ENCODE assay signal across 29 cellular contexts in the genomic region with DNA sequence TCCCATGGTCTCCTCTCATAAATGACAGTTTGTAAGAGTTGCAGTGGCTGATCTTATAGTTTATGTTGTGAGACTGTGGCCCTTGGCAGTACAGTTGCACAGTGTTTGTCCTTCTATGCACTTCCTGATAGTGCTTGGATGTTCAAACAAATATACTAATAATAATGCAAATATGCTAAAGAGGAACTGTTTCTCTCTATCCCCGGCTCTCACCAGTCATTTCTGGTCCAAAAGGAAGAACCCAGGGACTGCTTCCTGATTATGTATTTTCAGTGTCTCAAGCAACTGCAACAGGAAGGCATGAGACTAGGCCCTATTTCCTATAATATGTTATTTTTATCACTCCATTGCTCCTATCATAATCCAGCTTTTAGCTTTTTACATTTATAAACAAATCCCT. TPM values are rescaled to one million over a fixed set of nuclear protein-coding genes. Genes with fewer than 3 reads are reported as not detected.
DNase-seq lines count a peak whose midpoint lies in the region.
"Had no signal": no experiment of that assay in that cellular context is flagged by ENCODE, and none has a peak within 500 bp of the region (broad histone marks: within the 10 kb centered on the region; RNA-seq: fewer than 3 reads in every experiment).

No MANE protein-coding gene starts in this region.

- no peaks in the 10 kb centered on the region for H3K4me1 Mint-ChIP-seq in activated naive CD4-positive, alpha-beta T cell treated with anti-CD3 and anti-CD28 coated beads, Interleukin-2, amount 10 ng/mL, durations not matched to agents 7 days and 5 days
- H3K4me1 Mint-ChIP-seq: activated CD4-positive, alpha-beta T cell treated with anti-CD3 and anti-CD28 coated beads for 36 hours; central memory CD8-positive, alpha-beta T cell; natural killer cell had no signal

- H3K27me3 ChIP-seq in neuronal stem cell (ENCODE audit: control insufficient read depth in 3 of 3, insufficient read depth in 3 of 3, low read depth in 1 of 3, low read length in 3 of 3) = peaks cover 0 to 16% (median 0%) of the 10 kb centered on the region in 3 experiments
- H3K27me3 ChIP-seq: suprapubic skin, upper lobe of left lung had no signal

- H3K9me3 Mint-ChIP-seq in activated naive CD4-positive, alpha-beta T cell treated with anti-CD3 and anti-CD28 coated beads, Interleukin-2, amount 10 ng/mL, durations not matched to agents 7 days and 5 days = no peaks in the 10 kb centered on the region
- H3K9me3 Mint-ChIP-seq: activated CD8-positive, alpha-beta T cell treated with anti-CD3 and anti-CD28 coated beads for 36 hours; activated T-helper 1 cell treated with anti-CD3 and anti-CD28 coated beads, Interleukin-12 subunit alpha, Interleukin-12 subunit beta, Interleukin-2, Interleukin-4 antibody, amounts not matched to agents 30 ng/mL and 10 ng/mL and 1 ng/mL, durations not matched to agents 14 hours and 24 hours and 36 hours; CD4-positive, alpha-beta T cell; central memory CD8-positive, alpha-beta T cell; dendritic cell treated with granulocyte-macrophage colony-stimulating factor and Interleukin-4, amounts not matched to agents 40 ng/mL and 50 ng/mL, for 4 days; natural killer cell had no signal

- H3K18ac ChIP-seq in neuronal stem cell (ENCODE audit: low read length) = no peak overlapping the region

- no peak overlapping the region for H4K8ac ChIP-seq in neuronal stem cell (ENCODE audit: low read depth, low read length)

- H2BK5ac ChIP-seq in neuronal stem cell (ENCODE audit: low read length) = no peak overlapping the region

- H2AK5ac ChIP-seq in neuronal stem cell (ENCODE audit: low read depth, low read length) = no peak overlapping the region

- H3K27me3 Mint-ChIP-seq in activated naive CD4-positive, alpha-beta T cell treated with anti-CD3 and anti-CD28 coated beads, Interleukin-2, amount 10 ng/mL, durations not matched to agents 7 days and 5 days = peaks cover 15% of the 10 kb centered on the region
- H3K27me3 Mint-ChIP-seq: activated CD4-positive, alpha-beta T cell treated with anti-CD3 and anti-CD28 coated beads for 36 hours; CD4-positive, alpha-beta T cell; central memory CD8-positive, alpha-beta T cell; dendritic cell treated with granulocyte-macrophage colony-stimulating factor and Interleukin-4, amounts not matched to agents 40 ng/mL and 50 ng/mL, for 4 days had no signal

- H3K23ac ChIP-seq in neuronal stem cell (ENCODE audit: low read depth, low read length, poor library complexity) = no peak overlapping the region

- WGBS in neuronal stem cell (ENCODE audit: extremely low coverage in 2 of 2, insufficient read length in 2 of 2, insufficient replicate concordance in 1 of 2), 2 donors = no CpG with 5 or more reads among the region's 1 CpG

- H2BK15ac ChIP-seq in neuronal stem cell (ENCODE audit: low read length) = no peak overlapping the region

- no peak overlapping the region for H3K14ac ChIP-seq in neuronal stem cell (ENCODE audit: low read length)

- H3K36me3 ChIP-seq in neuronal stem cell (replicated peaks in 1 of 2; ENCODE audit: control insufficient read depth in 2 of 2, insufficient read depth in 2 of 2, low read length in 2 of 2) = no peaks in the 10 kb centered on the region
- H3K36me3 ChIP-seq: suprapubic skin, upper lobe of left lung had no signal

- no peak overlapping the region for H3K4me2 ChIP-seq in neuronal stem cell (ENCODE audit: insufficient read depth, low read length, poor library complexity, severe bottlenecking)

- no peak overlapping the region for H3K4me3 Mint-ChIP-seq in activated naive CD4-positive, alpha-beta T cell treated with anti-CD3 and anti-CD28 coated beads, Interleukin-2, amount 10 ng/mL, durations not matched to agents 7 days and 5 days
- H3K4me3 Mint-ChIP-seq: activated CD4-positive, alpha-beta T cell treated with anti-CD3 and anti-CD28 coated beads for 36 hours; activated CD8-positive, alpha-beta T cell treated with anti-CD3 and anti-CD28 coated beads for 36 hours; activated T-helper 1 cell treated with anti-CD3 and anti-CD28 coated beads, Interleukin-12 subunit alpha, Interleukin-12 subunit beta, Interleukin-2, Interleukin-4 antibody, amounts not matched to agents 30 ng/mL and 10 ng/mL and 1 ng/mL, durations not matched to agents 14 hours and 24 hours and 36 hours; CD4-positive, alpha-beta T cell; central memory CD8-positive, alpha-beta T cell; dendritic cell treated with granulocyte-macrophage colony-stimulating factor and Interleukin-4, amounts not matched to agents 40 ng/mL and 50 ng/mL, for 4 days; natural killer cell had no signal

- H2BK12ac ChIP-seq in neuronal stem cell (ENCODE audit: low read length) = no peak overlapping the region

- H3K4me3 ChIP-seq in neuronal stem cell (ENCODE audit: low read length in 2 of 2) = no peak overlapping the region
- H3K4me3 ChIP-seq: skin epidermis, suprapubic skin, upper lobe of left lung had no signal

- no peak overlapping the region for H4K91ac ChIP-seq in neuronal stem cell (ENCODE audit: low read depth, low read length, poor library complexity)

- H3K27ac ChIP-seq in neuronal stem cell (replicated peaks; ENCODE audit: low read length) = no peak overlapping the region
- H3K27ac ChIP-seq: 22Rv1, skin epidermis, suprapubic skin, upper lobe of left lung had no signal

- peak; percentile 9 for DNase-seq in DMS53 (lab: John Stamatoyannopoulos, UW)
- DNase-seq in DMS53 treated with DMSO at 0.1 percent for 48 hours (lab: John Stamatoyannopoulos, UW; ENCODE audit: unreplicated experiment) = no peak
- DNase-seq in Kasumi-1 (lab: John Stamatoyannopoulos, UW) = peak; percentile 64 to 67
- DNase-seq in UCSD-AML1 (lab: John Stamatoyannopoulos, UW; ENCODE audit: unreplicated experiment) = peak; percentile 9
- DNase-seq in pons (ENCODE audit: low spot score) = peak; percentile 28
- DNase-seq in DMS 273 treated with DMSO at 0.1 percent for 48 hours (lab: John Stamatoyannopoulos, UW) = no peak
- DNase-seq in neuronal stem cell (ENCODE audit: low spot score) = no peak
- DNase-seq in activated naive CD4-positive, alpha-beta T cell treated with anti-CD3 and anti-CD28 coated beads, Interleukin-2, amount 10 ng/mL, durations not matched to agents 7 days and 5 days = no peak
- DNase-seq: activated CD4-positive, alpha-beta T cell treated with anti-CD3 and anti-CD28 coated beads for 36 hours; activated CD8-positive, alpha-beta memory T cell treated with anti-CD3 and anti-CD28 coated beads, Interleukin-2, amount 50 U/mL, for 48 hours; activated CD8-positive, alpha-beta T cell treated with anti-CD3 and anti-CD28 coated beads for 36 hours; activated naive CD4-positive, alpha-beta T cell treated with Interleukin-2 at 50 U/mL for 16 hours; CD4-positive, alpha-beta T cell; head of caudate nucleus; islet precursor cell; midbrain; natural killer cell; NCI-H1105 treated with DMSO at 0.1 percent for 48 hours; NCI-H187 treated with DMSO at 0.1 percent for 48 hours; NCI-H524; SHP77; stimulated activated naive CD4-positive, alpha-beta T cell; upper lobe of left lung had no signal

- no peaks in the 10 kb centered on the region for H3K79me1 ChIP-seq in neuronal stem cell (ENCODE audit: low read depth, low read length)

- no peaks in the 10 kb centered on the region for H3K36me3 Mint-ChIP-seq in activated naive CD4-positive, alpha-beta T cell treated with anti-CD3 and anti-CD28 coated beads, Interleukin-2, amount 10 ng/mL, durations not matched to agents 7 days and 5 days
- H3K36me3 Mint-ChIP-seq: natural killer cell had no signal

- no peaks in the 10 kb centered on the region for H3K9me3 ChIP-seq in neuronal stem cell (replicated peaks in 1 of 2; ENCODE audit: control insufficient read depth in 2 of 2, insufficient read depth in 1 of 2, low read depth in 1 of 2, low read length in 2 of 2)
- H3K9me3 ChIP-seq: suprapubic skin, upper lobe of left lung had no signal

- no peak overlapping the region for H3K27ac Mint-ChIP-seq in activated naive CD4-positive, alpha-beta T cell treated with anti-CD3 and anti-CD28 coated beads, Interleukin-2, amount 10 ng/mL, durations not matched to agents 7 days and 5 days
- H3K27ac Mint-ChIP-seq: activated CD4-positive, alpha-beta T cell treated with anti-CD3 and anti-CD28 coated beads for 36 hours; activated CD8-positive, alpha-beta T cell treated with anti-CD3 and anti-CD28 coated beads for 36 hours; activated T-helper 1 cell treated with anti-CD3 and anti-CD28 coated beads, Interleukin-12 subunit alpha, Interleukin-12 subunit beta, Interleukin-2, Interleukin-4 antibody, amounts not matched to agents 30 ng/mL and 10 ng/mL and 1 ng/mL, durations not matched to agents 14 hours and 24 hours and 36 hours; CD4-positive, alpha-beta T cell; natural killer cell had no signal

- CTCF ChIA-PET in activated naive CD4-positive, alpha-beta T cell treated with anti-CD3 and anti-CD28 coated beads, Interleukin-2, amount 10 ng/mL, durations not matched to agents 7 days and 5 days (lab: Charles Lee) = no interaction called here

- H3K4me1 ChIP-seq in neuronal stem cell (ENCODE audit: control insufficient read depth in 2 of 2, insufficient read depth in 1 of 2, low read depth in 1 of 2, low read length in 2 of 2) = no peaks in the 10 kb centered on the region
- H3K4me1 ChIP-seq: suprapubic skin, upper lobe of left lung had no signal

- H2BK120ac ChIP-seq in neuronal stem cell (ENCODE audit: low read depth, low read length) = no peak overlapping the region

- no peak overlapping the region for H3K4ac ChIP-seq in neuronal stem cell (ENCODE audit: low read length)

- no peak overlapping the region for H2AFZ ChIP-seq in neuronal stem cell (ENCODE audit: low read length)

- no peak overlapping the region for H3K9ac ChIP-seq in neuronal stem cell (ENCODE audit: low read depth, low read length, poor library complexity)

RNA-seq across cellular contexts. Expression of gene SUCO, which starts 17.0 kb away (rescaled TPM):
- 34.2 TPM for polyA plus RNA-seq in neuronal stem cell (2013, experiment 1 of 2)
- polyA plus RNA-seq in neuronal stem cell (2013, experiment 2 of 2) = 36.7 TPM

Comparison
In these comparisons a context has a peak if more than half of its experiments do, and no peak if none do; other contexts are left out.
1. DNase-seq: peak in DMS53 (single experiment), Kasumi-1 (2 of 2), UCSD-AML1 (single experiment) and pons (single experiment); none in DMS53 treated with DMSO at 0.1 percent for 48 hours (single experiment), DMS 273 treated with DMSO at 0.1 percent for 48 hours (single experiment), neuronal stem cell (single experiment) and activated naive CD4-positive, alpha-beta T cell treated with anti-CD3 and anti-CD28 coated beads, Interleukin-2, amount 10 ng/mL, durations not matched to agents 7 days and 5 days (single experiment).